ENCODE assay signal across 9 cellular contexts in genomic region chr15:31235298-31236183, GRCh38.
A peak's percentile ranks its signal among the peaks of the same experiment; 100 is the strongest.
DNase-seq lines count a peak whose midpoint lies in the region; ATAC-seq and TF ChIP-seq lines count a peak whose summit lies in the region.
"Had no signal": no experiment of that assay in that cellular context is flagged by ENCODE, and none has a peak within 500 bp of the region (broad histone marks: within the 10 kb centered on the region; RNA-seq: fewer than 3 reads in every experiment).

No MANE protein-coding gene starts in this region.

- H3K4me3 Mint-ChIP-seq in activated T-cell treated with anti-CD3 and anti-CD28 coated beads, Interleukin-2, amount 50 U/mL, for 4 hours: no peak overlapping the region
- H3K4me3 Mint-ChIP-seq: activated naive CD4-positive, alpha-beta T cell treated with anti-CD3 and anti-CD28 coated beads, Interleukin-2, amount 50 U/mL, for 24 hours had no signal

- intact Hi-C loops in heart right ventricle (cut with DNase I): loop anchor here in 7 of 10 donors (1.0 to 10.0 kb wide), 5 partner anchors 19 to 92 kb away; partner anchors contain the start of gene KLF13 (in 3 of the 7)

- no peaks in the 10 kb centered on the region; the same call in 1 of the 2 replicates for H3K79me2 ChIP-seq in DOHH2 (ENCODE audit: control insufficient read depth, low read length)

- H3K4me1 ChIP-seq in DOHH2 (ENCODE audit: control insufficient read depth, low read length): peaks cover 90% of the 10 kb centered on the region
- peaks cover 12 to 50% (median 37%) of the 10 kb centered on the region in 9 donors for H3K4me1 ChIP-seq in heart right ventricle
- peaks cover 0 to 25% (median 16%) of the 10 kb centered on the region in 4 donors for H3K4me1 ChIP-seq in tibial nerve

- H3F3A ChIP-seq in DOHH2 (ENCODE audit: control insufficient read depth, insufficient read depth): peaks cover 47% of the 10 kb centered on the region

- H3K4me2 ChIP-seq in DOHH2 (ENCODE audit: low read length): peak overlapping the region; percentile 60

- H3K27me3 ChIP-seq in DOHH2 (ENCODE audit: control insufficient read depth, low read length): no peaks in the 10 kb centered on the region
- no peaks in the 10 kb centered on the region for H3K27me3 ChIP-seq in heart right ventricle
- H3K27me3 ChIP-seq in tibial nerve: no peaks in the 10 kb centered on the region

- TF ChIP-seq EP300 in tibial nerve (IDR thresholded peaks at IDR 0.05): no peak

- H3K9me3 ChIP-seq in DOHH2 (ENCODE audit: control insufficient read depth, insufficient read depth, low read length) (no peaks in the 10 kb centered on the region), heart right ventricle (no peaks in the 10 kb centered on the region), tibial nerve (no peaks in the 10 kb centered on the region)

- TF ChIP-seq POLR2A in tibial nerve (IDR thresholded peaks at IDR 0.05): no peak

- H3K4me3 ChIP-seq in DOHH2 (ENCODE audit: low read length): peak overlapping the region; percentile 50
- H3K4me3 ChIP-seq in heart right ventricle: peak overlapping the region in 3 of 10 donors; percentile 18 to 30 (median 20)
- no peak overlapping the region for H3K4me3 ChIP-seq in tibial nerve

- no peaks in the 10 kb centered on the region for H3K27me3 Mint-ChIP-seq in activated T-cell treated with anti-CD3 and anti-CD28 coated beads, Interleukin-2, amount 50 U/mL, for 4 hours (ENCODE audit: low read depth)
- H3K27me3 Mint-ChIP-seq: activated naive CD4-positive, alpha-beta T cell treated with anti-CD3 and anti-CD28 coated beads, Interleukin-2, amount 50 U/mL, for 24 hours had no signal

- peak; percentile 24 for ATAC-seq in HG03196 (IDR thresholded peaks at IDR 0.05; ENCODE audit: unreplicated experiment)
- ATAC-seq in heart right ventricle: peak; percentile 59 to 89 (median 81)
- ATAC-seq in activated T-cell treated with anti-CD3 and anti-CD28 coated beads, Interleukin-2, amount 50 U/mL, for 4 hours: no peak

- H3K36me3 ChIP-seq in DOHH2 (ENCODE audit: control insufficient read depth, low read length): peaks cover 3% of the 10 kb centered on the region
- no peaks in the 10 kb centered on the region for H3K36me3 ChIP-seq in heart right ventricle
- H3K36me3 ChIP-seq in tibial nerve: no peaks in the 10 kb centered on the region

- peak overlapping the region; percentile 90 for H3K27ac ChIP-seq in DOHH2 (ENCODE audit: low read depth, low read length)
- H3K27ac ChIP-seq in heart right ventricle: peak overlapping the region; percentile 69 to 97 (median 85)
- peak overlapping the region in 3 of 4 donors; percentile 58 to 90 (median 87) for H3K27ac ChIP-seq in tibial nerve

- H3K9me2 ChIP-seq in DOHH2 (replicated peaks; ENCODE audit: control insufficient read depth, low read length): no peaks in the 10 kb centered on the region

- no peaks in the 10 kb centered on the region for H4K20me1 ChIP-seq in DOHH2 (ENCODE audit: control insufficient read depth, insufficient read depth, low read depth, low read length)

- no peaks in the 10 kb centered on the region for H3K9me3 Mint-ChIP-seq in activated T-cell treated with anti-CD3 and anti-CD28 coated beads, Interleukin-2, amount 50 U/mL, for 4 hours
- H3K9me3 Mint-ChIP-seq: activated naive CD4-positive, alpha-beta T cell treated with anti-CD3 and anti-CD28 coated beads, Interleukin-2, amount 50 U/mL, for 24 hours had no signal

- peaks cover 17% of the 10 kb centered on the region for H3K4me1 Mint-ChIP-seq in activated T-cell treated with anti-CD3 and anti-CD28 coated beads, Interleukin-2, amount 50 U/mL, for 4 hours (ENCODE audit: low read depth)

- peak; percentile 66 for DNase-seq in RPMI7951 (ENCODE audit: low read depth)
- peak; percentile 80 to 82 for DNase-seq in heart right ventricle
- no peak for DNase-seq in tibial nerve (ENCODE audit: low spot score in 2 of 2)
- no peak for DNase-seq in GOT3 (lab: John Stamatoyannopoulos, UW)
- no peak for DNase-seq in globus pallidus (ENCODE audit: low spot score)
- DNase-seq in activated T-cell treated with anti-CD3 and anti-CD28 coated beads, Interleukin-2, amount 50 U/mL, for 4 hours: no peak

- H3K36me3 Mint-ChIP-seq in activated T-cell treated with anti-CD3 and anti-CD28 coated beads, Interleukin-2, amount 50 U/mL, for 4 hours (ENCODE audit: insufficient read depth): no peaks in the 10 kb centered on the region
- H3K36me3 Mint-ChIP-seq: activated naive CD4-positive, alpha-beta T cell treated with anti-CD3 and anti-CD28 coated beads, Interleukin-2, amount 50 U/mL, for 24 hours had no signal

- no peak for TF ChIP-seq CTCF in DOHH2 (IDR thresholded peaks at IDR 0.05; ENCODE audit: low read depth, low read length, poor library complexity, severe bottlenecking)
- TF ChIP-seq CTCF in heart right ventricle (IDR thresholded peaks at IDR 0.05): no peak
- TF ChIP-seq CTCF in tibial nerve (IDR thresholded peaks at IDR 0.05): no peak

- WGBS in heart right ventricle, 2 donors: 35 to 41% methylated on average over 20 of the region's 20 CpGs
- 69 to 75% methylated on average over 20 of the region's 20 CpGs for WGBS in tibial nerve, 2 donors

Comparison
In these comparisons a context has a peak if more than half of its experiments do, and no peak if none do; other contexts are left out.
1. ATAC-seq: peak in HG03196 (single experiment) and heart right ventricle (8 of 8); none in activated T-cell treated with anti-CD3 and anti-CD28 coated beads, Interleukin-2, amount 50 U/mL, for 4 hours (0 of 2).
2. DNase-seq: peak in RPMI7951 (single experiment) and heart right ventricle (2 of 2); none in tibial nerve (0 of 2), GOT3 (single experiment), globus pallidus (single experiment) and activated T-cell treated with anti-CD3 and anti-CD28 coated beads, Interleukin-2, amount 50 U/mL, for 4 hours (single experiment).
3. Peak in every context shown above with its lines, with median percentiles within 50 percentile points of each other: H3K27ac ChIP-seq.